In genomic region chr3:65777050-65777449, GRCh38 we compare ENCODE assay signal across 1 cellular context.
TF ChIP-seq lines count a peak whose summit lies in the region.

No MANE protein-coding gene starts in this region.

TF ChIP-seq in K562, 482 proteins besides CTCF, POLR2A, EP300 and RAD21:
- TF ChIP-seq XRCC3 (IDR thresholded peaks at IDR 0.05): no peak
- TF ChIP-seq FOXJ2 (tag; IDR thresholded peaks at IDR 0.05): no peak
- TF ChIP-seq ZFP36 (IDR thresholded peaks at IDR 0.05; ENCODE audit: low read depth, low read length, partially characterized antibody): peak; percentile 35
- no peak for TF ChIP-seq ILF3 (IDR thresholded peaks at IDR 0.05; ENCODE audit: borderline replicate concordance)
- peak; percentile 83 for TF ChIP-seq RBM25 (IDR thresholded peaks at IDR 0.05; ENCODE audit: low read depth, low read length, severe bottlenecking)
- no peak for TF ChIP-seq HEY1 (CRISPR knock-in tag; IDR thresholded peaks at IDR 0.05; ENCODE audit: borderline replicate concordance)
- no peak for TF ChIP-seq FOXA1 (IDR thresholded peaks at IDR 0.05; ENCODE audit: borderline replicate concordance)
- TF ChIP-seq CTCFL (IDR thresholded peaks at IDR 0.05; ENCODE audit: borderline replicate concordance, insufficient read depth, low read depth, low read length, poor library complexity, severe bottlenecking): no peak
- TF ChIP-seq ELF1 (tag; IDR thresholded peaks at IDR 0.05): no peak
- TF ChIP-seq ZNF778 (CRISPR knock-in tag; IDR thresholded peaks at IDR 0.05): no peak
- TF ChIP-seq EHMT2 (IDR thresholded peaks at IDR 0.05): no peak
- TF ChIP-seq POLR3G (IDR thresholded peaks at IDR 0.05; ENCODE audit: extremely low read depth, insufficient read length, insufficient replicate concordance): no peak
- TF ChIP-seq LARP7 (IDR thresholded peaks at IDR 0.05): no peak
